ENCODE assay signal across 8 cellular contexts in genomic region chr1:205321109-205321958, GRCh38. TPM values are rescaled to one million over a fixed set of nuclear protein-coding genes. Genes with fewer than 3 reads are reported as not detected.
A peak's percentile ranks its signal among the peaks of the same experiment; 100 is the strongest.
DNase-seq lines count a peak whose midpoint lies in the region; ATAC-seq and TF ChIP-seq lines count a peak whose summit lies in the region.

Gene NUAK2 (minus strand): TSS chr1:205321745. CDS start chr1:205321628, 117 bp downstream.

- H2AK5ac ChIP-seq in IMR-90 (ENCODE audit: low read depth, low read length), result peak within 1 kb of the TSS; percentile 68; the same call in 1 of the 2 replicates

- H3K4me1 Mint-ChIP-seq in naive B cell, result peaks cover 61 to 85% (median 73%) of the 10 kb centered on the region in 3 donors

- peaks cover 48% of the 10 kb centered on the region for H4K20me1 ChIP-seq in IMR-90 (ENCODE audit: insufficient read depth, low read length)

- peak within 1 kb of the TSS; percentile 83 for H3K4ac ChIP-seq in IMR-90 (ENCODE audit: low read depth, low read length)

- peak within 1 kb of the TSS; percentile 78 for H2AK9ac ChIP-seq in IMR-90 (replicated peaks; ENCODE audit: low read depth, low read length, poor library complexity)

- H3K56ac ChIP-seq in IMR-90 (ENCODE audit: extremely low read depth, insufficient read depth, low read length), result peak within 1 kb of the TSS; percentile 78

- H2BK120ac ChIP-seq in IMR-90 (ENCODE audit: low read depth, low read length), result peak within 1 kb of the TSS; percentile 65

- peak within 1 kb of the TSS; percentile 79 for H2BK5ac ChIP-seq in IMR-90 (ENCODE audit: low read depth, low read length, poor library complexity, severe bottlenecking)

- dilution Hi-C loops in IMR-90 (cut with HindIII; ENCODE audit: low sequenced_read_pairs, unreplicated experiment), result no loop called here

- H3K9me3 Mint-ChIP-seq in naive B cell, result no peaks in the 10 kb centered on the region

- in situ Hi-C loops in IMR-90 (cut with MboI; ENCODE audit: low sequenced_read_pairs), result loop anchor here (5.0 kb wide), 1 partner anchor 44 kb away; no protein-coding TSS in a partner anchor

- H3K27me3 ChIP-seq in IMR-90 (ENCODE audit: control insufficient read depth, insufficient read depth, low read length), result no peaks in the 10 kb centered on the region

- peak within 1 kb of the TSS; percentile 85 for H2AFZ ChIP-seq in IMR-90 (replicated peaks; ENCODE audit: low read length, poor library complexity)

- POLR2A ChIA-PET in IMR-90 (lab: Charles Lee; ENCODE audit: unreplicated experiment), result interaction anchor here (0.6 kb wide), 2 partner anchors 48 to 222 kb away, joined by 3 to 4 read pairs; no protein-coding TSS in a partner anchor

- peak within 1 kb of the TSS; percentile 94 for H3K4me3 ChIP-seq in IMR-90 (ENCODE audit: insufficient read depth, low read depth, low read length)

- H4K5ac ChIP-seq in IMR-90 (ENCODE audit: low read depth, low read length), result peak within 1 kb of the TSS; percentile 13; the same call in 1 of the 2 replicates

- peak within 1 kb of the TSS; percentile 87 for H3K27ac ChIP-seq in IMR-90 (ENCODE audit: insufficient read depth, low read length)

- H3K23ac ChIP-seq in IMR-90 (ENCODE audit: low read depth, low read length), result peak within 1 kb of the TSS; percentile 97

- no TSS peak for BruUV-seq in IMR-90 (replicated peaks; lab: Mats Ljungman, UMichigan)

- peak within 1 kb of the TSS; percentile 93 for H3K14ac ChIP-seq in IMR-90 (replicated peaks; ENCODE audit: low read depth, low read length)

- H3K18ac ChIP-seq in IMR-90 (ENCODE audit: low read depth, low read length), result peak within 1 kb of the TSS; percentile 58

- no peaks in the 10 kb centered on the region; the same call in 1 of the 2 replicates for H3K36me3 ChIP-seq in IMR-90 (ENCODE audit: control insufficient read depth, insufficient read depth, low read length)

- H3K27me3 Mint-ChIP-seq in naive B cell, result no peaks in the 10 kb centered on the region

- peak within 1 kb of the TSS; percentile 97 for H3K9ac ChIP-seq in IMR-90 (ENCODE audit: low read depth, low read length)

- TF ChIP-seq CTCF in IMR-90 (conservative IDR thresholded peaks at IDR 0.05; ENCODE audit: low read depth, low read length), result peak; percentile 37

- ATAC-seq in IMR-90 (ENCODE audit: low read depth) (peak; percentile 92), naive B cell (ENCODE audit: low read depth in 2 of 2) (peak; percentile 87 to 88), GM19328 (IDR thresholded peaks at IDR 0.05; ENCODE audit: unreplicated experiment) (no peak)

- WGBS in IMR-90 (ENCODE audit: extremely low coverage in 2 of 2, insufficient read length in 1 of 2), 2 experiments, result 0% methylated on average over 41 of the region's 79 CpGs; no CpG with 5 or more reads in 1 of the 2 experiments

- peaks cover 5 to 59% of the 10 kb centered on the region in 2 experiments; a peak in 3 of 4 replicates for H3K79me1 ChIP-seq in IMR-90 (ENCODE audit: low read depth in 1 of 2, low read length in 2 of 2)

- H3K4me1 ChIP-seq in IMR-90 (ENCODE audit: control insufficient read depth, insufficient read depth, low read length), result peaks cover 35% of the 10 kb centered on the region

- H3K4me2 ChIP-seq in IMR-90 (ENCODE audit: low read depth, low read length), result peak within 1 kb of the TSS; percentile 66

- peaks cover 36% of the 10 kb centered on the region for H3K9me1 ChIP-seq in IMR-90 (ENCODE audit: insufficient read depth, low read length)

- peak within 1 kb of the TSS; percentile 95 to 98 (median 98) for H3K27ac Mint-ChIP-seq in naive B cell

- H3K4me3 Mint-ChIP-seq in naive B cell, result peak within 1 kb of the TSS; percentile 96 to 99 (median 98)

- peak; percentile 35 for TF ChIP-seq RAD21 in IMR-90 (IDR thresholded peaks at IDR 0.05; ENCODE audit: low read length)

- peaks cover 23% of the 10 kb centered on the region in 2 donors for H3K36me3 Mint-ChIP-seq in naive B cell

- peak; percentile 94 for TF ChIP-seq POLR2A in IMR-90 (IDR thresholded peaks at IDR 0.05; ENCODE audit: low read depth, low read length)

- CTCF ChIA-PET in IMR-90 (lab: Yijun Ruan, JAX), result interaction anchor here (0.7 to 5.0 kb wide), 3 partner anchors 42 to 65 kb away, joined by 3 to 30 read pairs (median 3); no protein-coding TSS in a partner anchor

- H4K91ac ChIP-seq in IMR-90 (ENCODE audit: insufficient read depth, low read depth, low read length), result peak within 1 kb of the TSS; percentile 79

- no peak within 1 kb of the TSS for H2BK20ac ChIP-seq in IMR-90 (ENCODE audit: low read depth, low read length)

- H3K9me3 ChIP-seq in IMR-90 (ENCODE audit: control insufficient read depth, insufficient read depth, low read length), result no peaks in the 10 kb centered on the region

- DNase-seq in DMS79 (lab: John Stamatoyannopoulos, UW), result peak; percentile 86
- peak; percentile 90 for DNase-seq in IMR-90
- DNase-seq in RPMI7951 (ENCODE audit: low read depth), result peak; percentile 86
- DNase-seq in activated T-helper 9 cell treated with anti-CD3 and anti-CD28 coated beads, Interleukin-2, amount 50 U/mL, for 16 hours (ENCODE audit: low read depth), result peak; percentile 79
- DNase-seq in fibroblast of peridontal ligament (ENCODE audit: extremely low read depth), result peak; percentile 76
- DNase-seq in naive B cell, result peak; percentile 88
- DNase-seq in stimulated activated CD8-positive, alpha-beta memory T cell treated with anti-CD3 and anti-CD28 coated beads, Interleukin-7, amount 100 ng/mL, for 48 hours (ENCODE audit: extremely low read depth in 1 of 2, low read depth in 1 of 2), result peak; percentile 62 to 70

- peak within 1 kb of the TSS; percentile 11 to 46; a peak in 3 of 4 replicates for H4K8ac ChIP-seq in IMR-90 (ENCODE audit: low read depth in 2 of 2, low read length in 2 of 2)

- peak within 1 kb of the TSS; percentile 2; the same call in 2 of the 3 replicates for H2BK15ac ChIP-seq in IMR-90 (ENCODE audit: low read depth, low read length)

- intact Hi-C loops in IMR-90 (cut with micrococcal nuclease), result loop anchor here (1.0 to 10.0 kb wide), 4 partner anchors 21 to 147 kb away; no protein-coding TSS in a partner anchor

TF ChIP-seq in IMR-90, 13 proteins besides CTCF, POLR2A, EP300 and RAD21:
- TF ChIP-seq USF2 (IDR thresholded peaks at IDR 0.05; ENCODE audit: low read depth, low read length), result peak; percentile 92
- no peak for TF ChIP-seq RFX5 (IDR thresholded peaks at IDR 0.05; ENCODE audit: low read depth, low read length)
- peak; percentile 59; the same call in 1 of the 2 replicates for TF ChIP-seq MXI1 (IDR thresholded peaks at IDR 0.05; ENCODE audit: borderline replicate concordance, low read depth, low read length)
- TF ChIP-seq CHD1 (IDR thresholded peaks at IDR 0.05; ENCODE audit: low read depth, low read length), result peak; percentile 52; the same call in 1 of the 2 replicates
- peak; percentile 72 for TF ChIP-seq BHLHE40 (IDR thresholded peaks at IDR 0.05; ENCODE audit: low read depth, low read length)
- peak; percentile 23; the same call in 1 of the 2 replicates for TF ChIP-seq SMC3 (IDR thresholded peaks at IDR 0.05; ENCODE audit: low read depth, low read length)
- TF ChIP-seq CEBPB (IDR thresholded peaks at IDR 0.05; ENCODE audit: low read depth, low read length), result no peak
- TF ChIP-seq RCOR1 (IDR thresholded peaks at IDR 0.05; ENCODE audit: insufficient replicate concordance, low read length), result no peak
- no peak for TF ChIP-seq MAFK (IDR thresholded peaks at IDR 0.05; ENCODE audit: low read depth, low read length)
- no peak for TF ChIP-seq NFE2L2 (IDR thresholded peaks at IDR 0.05; ENCODE audit: low read depth, low read length)
- TF ChIP-seq FOS (IDR thresholded peaks at IDR 0.05; ENCODE audit: low read depth, low read length), result no peak
- peak; percentile 10; the same call in 1 of the 2 replicates for TF ChIP-seq MAZ (IDR thresholded peaks at IDR 0.05; ENCODE audit: borderline replicate concordance, low read depth, low read length)
- no peak for TF ChIP-seq ELK1 (IDR thresholded peaks at IDR 0.05; ENCODE audit: borderline replicate concordance, low read depth, low read length)
TF ChIP-seq in IMR-90: peak in this region for 6.

RNA-seq across cellular contexts. Expression of gene NUAK2, which starts in this region (rescaled TPM):
- 7.2 and 8.1 TPM in 2 replicates for total RNA-seq in IMR-90 (2012; rRNA removed)
- polyA plus RNA-seq in IMR-90 (2012; rRNA removed), result 17.6 and 18.7 TPM in 2 replicates
- 12.3 and 18.8 TPM in 2 replicates for polyA plus RNA-seq in IMR-90 (2012; cell fraction: cytosol; rRNA removed)
- 22.8 and 32.1 TPM in 2 replicates for polyA plus RNA-seq in IMR-90 (2012; cell fraction: nucleus; rRNA removed; ENCODE audit: low replicate concordance)
- total RNA-seq in RPMI7951 (2014; rRNA removed; shearing (Covaris generic)), result 0.78 and 1.2 TPM in 2 replicates
- polyA plus RNA-seq in naive B cell (ENCODE audit: low read depth in 6 of 6), result 100 to 1,000 TPM; 103 to 166 (median 113) TPM
